Comparison of ENCODE assay signal across 8 cellular contexts in the genomic region with DNA sequence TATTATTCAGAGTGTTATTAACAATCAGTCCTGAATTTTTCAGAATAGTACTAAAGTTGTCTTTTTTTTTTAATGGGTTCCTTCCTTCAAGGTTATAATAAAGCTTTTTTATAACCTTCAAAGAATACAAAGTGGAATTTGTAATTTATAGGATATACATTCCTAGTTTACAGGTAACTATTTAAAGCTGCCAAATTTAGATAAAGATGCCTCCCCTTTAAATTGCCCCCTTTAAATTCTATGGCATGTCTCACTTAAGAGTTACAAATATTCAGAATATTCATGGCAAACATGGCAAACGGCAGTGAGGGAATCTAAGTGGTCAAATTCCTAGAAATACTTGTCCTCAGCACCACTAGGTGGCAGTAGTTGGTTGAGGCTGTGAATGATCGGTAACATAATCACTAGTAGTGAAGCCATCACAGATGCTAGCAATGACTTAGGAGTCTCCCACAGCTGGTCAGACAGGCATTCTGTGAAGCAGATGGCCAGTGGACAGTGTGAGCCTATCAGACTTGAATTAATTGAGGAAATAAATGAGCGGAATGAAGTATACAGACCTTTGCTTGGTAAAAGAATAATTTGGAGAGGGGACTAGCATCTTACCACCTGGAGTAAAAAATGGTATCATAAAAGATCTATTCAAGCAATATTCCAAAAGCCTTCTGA.
A peak's percentile ranks its signal among the peaks of the same experiment; 100 is the strongest.
DNase-seq lines count a peak whose midpoint lies in the region; ATAC-seq and TF ChIP-seq lines count a peak whose summit lies in the region.

No MANE protein-coding gene starts in this region.

- H3K4me3 ChIP-seq in DND-41 (ENCODE audit: low read depth in 1 of 2, low read length in 2 of 2) (no peak overlapping the region), vagina (no peak overlapping the region)

- intact Hi-C loops in vagina (cut with DNase I): no loop called here

- H3K36me3 ChIP-seq in DND-41 (ENCODE audit: insufficient read depth, low read length): no peaks in the 10 kb centered on the region; the same call in 1 of the 2 replicates
- H3K36me3 ChIP-seq in vagina: peaks cover 3 to 54% of the 10 kb centered on the region in 2 donors

- no peak overlapping the region for H3K4me3 Mint-ChIP-seq in activated T-cell treated with anti-CD3 and anti-CD28 coated beads, Interleukin-2, amount 50 U/mL, for 72 hours

- H3K27ac ChIP-seq in DND-41 (ENCODE audit: low read length): no peak overlapping the region
- H3K27ac ChIP-seq in foreskin keratinocyte: no peak overlapping the region
- H3K27ac ChIP-seq in vagina: no peak overlapping the region

- TF ChIP-seq CTCF in DND-41 (IDR thresholded peaks at IDR 0.05; ENCODE audit: borderline replicate concordance, extremely low read depth, low read length, poor library complexity, severe bottlenecking) (peak; percentile 81), foreskin keratinocyte (conservative IDR thresholded peaks at IDR 0.05) (peak; percentile 79), omental fat pad (IDR thresholded peaks at IDR 0.05) (peak in 2 of 3 donors; percentile 13 to 19), vagina (IDR thresholded peaks at IDR 0.05) (peak; percentile 69 to 81 (median 74))

- no peaks in the 10 kb centered on the region for H3K36me3 Mint-ChIP-seq in activated T-cell treated with anti-CD3 and anti-CD28 coated beads, Interleukin-2, amount 50 U/mL, for 72 hours (ENCODE audit: insufficient read depth in 2 of 2)

- H3K4me1 ChIP-seq in DND-41 (ENCODE audit: insufficient read depth, low read length): no peaks in the 10 kb centered on the region
- no peaks in the 10 kb centered on the region for H3K4me1 ChIP-seq in foreskin keratinocyte
- no peaks in the 10 kb centered on the region for H3K4me1 ChIP-seq in vagina

- no peak overlapping the region for H3K9ac ChIP-seq in DND-41 (ENCODE audit: low read depth, low read length)

- ATAC-seq in DND-41 (ENCODE audit: insufficient read depth, low read depth): peak; percentile 90
- peak; percentile 76 for ATAC-seq in GM21825 (IDR thresholded peaks at IDR 0.05; ENCODE audit: unreplicated experiment)
- peak in 1 of 2 donors; percentile 47 for ATAC-seq in activated T-cell treated with anti-CD3 and anti-CD28 coated beads, Interleukin-2, amount 50 U/mL, for 72 hours (replicated peaks in 1 of 2)
- peak; percentile 72 for ATAC-seq in foreskin keratinocyte
- peak; percentile 57 for ATAC-seq in omental fat pad (ENCODE audit: low FRiP score)

- DNase-seq in DND-41 (peak; percentile 57), Kasumi-1 (lab: John Stamatoyannopoulos, UW) (peak; percentile 63 to 80), foreskin keratinocyte (peak in 1 of 2 donors; percentile 49), omental fat pad (ENCODE audit: low spot score) (no peak), vagina (ENCODE audit: extremely low spot score in 2 of 2) (no peak)
- peak; percentile 46 to 53 for DNase-seq in activated T-cell treated with anti-CD3 and anti-CD28 coated beads, Interleukin-2, amount 50 U/mL, for 72 hours

- H3K9me3 Mint-ChIP-seq in activated T-cell treated with anti-CD3 and anti-CD28 coated beads, Interleukin-2, amount 50 U/mL, for 72 hours: no peaks in the 10 kb centered on the region

- no peak for TF ChIP-seq POLR2A in vagina (IDR thresholded peaks at IDR 0.05)

- H3K27me3 ChIP-seq in DND-41 (ENCODE audit: insufficient read depth, low read length, poor library complexity) (no peaks in the 10 kb centered on the region), foreskin keratinocyte (no peaks in the 10 kb centered on the region), vagina (no peaks in the 10 kb centered on the region)

- no peak overlapping the region for H2AFZ ChIP-seq in DND-41 (ENCODE audit: low read depth, low read length)

- H3K4me2 ChIP-seq in DND-41 (ENCODE audit: insufficient read depth, low read length): no peak overlapping the region

- H3K27ac Mint-ChIP-seq in activated T-cell treated with anti-CD3 and anti-CD28 coated beads, Interleukin-2, amount 50 U/mL, for 72 hours: no peak overlapping the region

- H3K27me3 Mint-ChIP-seq in activated T-cell treated with anti-CD3 and anti-CD28 coated beads, Interleukin-2, amount 50 U/mL, for 72 hours (ENCODE audit: low read depth): no peaks in the 10 kb centered on the region

- no peaks in the 10 kb centered on the region for H3K9me3 ChIP-seq in DND-41 (ENCODE audit: insufficient read depth, low read length, severe bottlenecking)
- H3K9me3 ChIP-seq in vagina: no peaks in the 10 kb centered on the region

- no peaks in the 10 kb centered on the region for H4K20me1 ChIP-seq in DND-41 (ENCODE audit: insufficient read depth, low read length)

- no peaks in the 10 kb centered on the region for H3K79me2 ChIP-seq in DND-41 (ENCODE audit: insufficient read depth, low read length)

- H3K4me1 Mint-ChIP-seq in activated T-cell treated with anti-CD3 and anti-CD28 coated beads, Interleukin-2, amount 50 U/mL, for 72 hours (ENCODE audit: low read depth): no peaks in the 10 kb centered on the region

TF ChIP-seq in PFSK-1, 5 proteins besides CTCF, POLR2A, EP300 and RAD21:
- TF ChIP-seq, protein P1, sequence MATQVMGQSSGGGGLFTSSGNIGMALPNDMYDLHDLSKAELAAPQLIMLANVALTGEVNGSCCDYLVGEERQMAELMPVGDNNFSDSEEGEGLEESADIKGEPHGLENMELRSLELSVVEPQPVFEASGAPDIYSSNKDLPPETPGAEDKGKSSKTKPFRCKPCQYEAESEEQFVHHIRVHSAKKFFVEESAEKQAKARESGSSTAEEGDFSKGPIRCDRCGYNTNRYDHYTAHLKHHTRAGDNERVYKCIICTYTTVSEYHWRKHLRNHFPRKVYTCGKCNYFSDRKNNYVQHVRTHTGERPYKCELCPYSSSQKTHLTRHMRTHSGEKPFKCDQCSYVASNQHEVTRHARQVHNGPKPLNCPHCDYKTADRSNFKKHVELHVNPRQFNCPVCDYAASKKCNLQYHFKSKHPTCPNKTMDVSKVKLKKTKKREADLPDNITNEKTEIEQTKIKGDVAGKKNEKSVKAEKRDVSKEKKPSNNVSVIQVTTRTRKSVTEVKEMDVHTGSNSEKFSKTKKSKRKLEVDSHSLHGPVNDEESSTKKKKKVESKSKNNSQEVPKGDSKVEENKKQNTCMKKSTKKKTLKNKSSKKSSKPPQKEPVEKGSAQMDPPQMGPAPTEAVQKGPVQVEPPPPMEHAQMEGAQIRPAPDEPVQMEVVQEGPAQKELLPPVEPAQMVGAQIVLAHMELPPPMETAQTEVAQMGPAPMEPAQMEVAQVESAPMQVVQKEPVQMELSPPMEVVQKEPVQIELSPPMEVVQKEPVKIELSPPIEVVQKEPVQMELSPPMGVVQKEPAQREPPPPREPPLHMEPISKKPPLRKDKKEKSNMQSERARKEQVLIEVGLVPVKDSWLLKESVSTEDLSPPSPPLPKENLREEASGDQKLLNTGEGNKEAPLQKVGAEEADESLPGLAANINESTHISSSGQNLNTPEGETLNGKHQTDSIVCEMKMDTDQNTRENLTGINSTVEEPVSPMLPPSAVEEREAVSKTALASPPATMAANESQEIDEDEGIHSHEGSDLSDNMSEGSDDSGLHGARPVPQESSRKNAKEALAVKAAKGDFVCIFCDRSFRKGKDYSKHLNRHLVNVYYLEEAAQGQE (IDR thresholded peaks at IDR 0.05; ENCODE audit: insufficient read depth in 1 of 2, low read depth in 2 of 2, low read length in 2 of 2): no peak
- TF ChIP-seq TAF1 (IDR thresholded peaks at IDR 0.05; ENCODE audit: borderline replicate concordance, insufficient read depth, low read length) (no peak), SIN3A (IDR thresholded peaks at IDR 0.05; ENCODE audit: borderline replicate concordance, insufficient read depth, low read length) (no peak), POLR2AphosphoS5 (IDR thresholded peaks at IDR 0.05; ENCODE audit: low read depth, low read length) (0 out of 2 replicates have a peak, but pooled peaks have one; percentile 27), FOXP2 (optimal IDR thresholded peaks at IDR 0.05; ENCODE audit: borderline replicate concordance, extremely low read depth, extremely low read length, insufficient read depth) (no peak)

Comparison
In these comparisons a context has a peak if more than half of its experiments do, and no peak if none do; other contexts are left out.
1. DNase-seq: peak in DND-41 (single experiment), Kasumi-1 (2 of 2) and activated T-cell treated with anti-CD3 and anti-CD28 coated beads, Interleukin-2, amount 50 U/mL, for 72 hours (2 of 2); none in omental fat pad (single experiment) and vagina (0 of 2).
2. CTCF ChIP-seq: peak in every context shown above with its lines; median percentile 81 in DND-41; 79 in foreskin keratinocyte; 74 in vagina; 16 in omental fat pad.